8 cellular contexts compared by ENCODE assay signal in the genomic region with DNA sequence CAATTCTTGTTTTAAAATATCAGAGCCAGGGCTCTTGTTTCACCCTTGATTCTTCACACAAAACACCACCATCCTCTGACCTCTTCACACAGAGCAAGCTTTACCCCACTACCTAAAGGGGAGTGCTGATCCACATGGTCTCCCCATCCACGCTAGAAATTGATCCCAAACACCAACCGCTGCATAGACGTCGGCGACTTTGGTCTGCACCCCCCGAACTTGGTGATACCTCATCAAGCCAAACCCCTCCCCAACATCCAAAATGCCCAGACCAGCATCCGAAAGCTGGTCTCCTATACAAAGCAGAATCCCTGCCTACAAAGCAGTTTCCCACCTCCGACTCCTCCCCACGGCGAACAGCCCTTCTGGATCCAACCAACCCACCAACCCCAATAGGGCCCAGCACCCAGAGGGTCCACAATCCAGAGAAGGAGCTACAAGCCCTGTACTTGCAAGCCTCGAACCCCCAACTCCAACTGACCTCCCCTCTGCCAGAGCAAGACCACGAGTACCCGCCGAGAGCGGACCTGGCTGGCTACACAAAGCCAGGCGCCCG. TPM values are rescaled to one million over a fixed set of nuclear protein-coding genes. Genes with fewer than 3 reads are reported as not detected.
DNase-seq lines count a peak whose midpoint lies in the region; ATAC-seq and TF ChIP-seq lines count a peak whose summit lies in the region.

No MANE protein-coding gene starts in this region.

- no peaks in the 10 kb centered on the region for H3K27me3 ChIP-seq in stomach

- H3K9me3 ChIP-seq in stomach = peaks cover 28 to 44% (median 38%) of the 10 kb centered on the region in 4 donors

- 15 to 23% (median 16%) methylated on average over 15 to 17 of the region's 17 CpGs for WGBS in stomach, 5 donors

- peak overlapping the region; percentile 93 for H3K4me3 Mint-ChIP-seq in WTC11

- peaks cover 32% of the 10 kb centered on the region for H3K9me3 Mint-ChIP-seq in WTC11

- DNase-seq in DMS79 (lab: John Stamatoyannopoulos, UW) (peak; percentile 13), DMS79 treated with DMSO at 0.1 percent for 48 hours (lab: John Stamatoyannopoulos, UW) (no peak), WTC11 (ENCODE audit: low spot score) (no peak), stomach (no peak), HT-29 (ENCODE audit: low spot score) (no peak)

- CTCF ChIA-PET in WTC11 (lab: Charles Lee) = interaction anchor here (0.6 to 1.7 kb wide), 5 partner anchors 26 to 895 kb away, joined by 3 to 4 read pairs (median 3); a partner anchor contains a TSS

- peak overlapping the region; percentile 85 to 98 (median 96) for H3K27ac ChIP-seq in stomach

- intact Hi-C loops in stomach (cut with DNase I; ENCODE audit: low total_unique reads) = no loop called here

- peaks cover 6 to 34% (median 26%) of the 10 kb centered on the region in 4 donors for H3K36me3 ChIP-seq in stomach

- peaks cover 7 to 23% (median 15%) of the 10 kb centered on the region in 4 donors for H3K4me1 ChIP-seq in stomach

- TF ChIP-seq POLR2A in stomach (IDR thresholded peaks at IDR 0.05) = no peak

- ATAC-seq in WTC11 = peak; percentile 4
- no peak for ATAC-seq in HG02678 (IDR thresholded peaks at IDR 0.05; ENCODE audit: unreplicated experiment)
- ATAC-seq in GM21360 (IDR thresholded peaks at IDR 0.05; ENCODE audit: unreplicated experiment) = no peak

- TF ChIP-seq EP300 in stomach (IDR thresholded peaks at IDR 0.05) = no peak

- peaks cover 29% of the 10 kb centered on the region for H3K4me1 Mint-ChIP-seq in WTC11

- H3K4me3 ChIP-seq in iPS-11a (ENCODE audit: low read depth, low read length) (peak overlapping the region; percentile 86), stomach (peak overlapping the region; percentile 68 to 88 (median 77))

- TF ChIP-seq CTCF in WTC11 (IDR thresholded peaks at IDR 0.05) (no peak), stomach (IDR thresholded peaks at IDR 0.05) (no peak)

- H3K36me3 Mint-ChIP-seq in WTC11 = peaks cover 52% of the 10 kb centered on the region

- POLR2A ChIA-PET in WTC11 (lab: Charles Lee) = interaction anchor here (1.1 to 2.7 kb wide), 5 partner anchors 19 to 150 kb away, joined by 3 to 16 read pairs (median 4); a partner anchor contains a TSS

- H3K27ac Mint-ChIP-seq in WTC11 = peak overlapping the region; percentile 86

- H3K27me3 Mint-ChIP-seq in WTC11 (ENCODE audit: low read depth) = no peaks in the 10 kb centered on the region; the same call in 1 of the 2 replicates

TF ChIP-seq in WTC11, 78 proteins besides CTCF, POLR2A, EP300 and RAD21:
- 0 out of 2 replicates have a peak, but pooled peaks have one; percentile 5 for TF ChIP-seq ZNF219 (CRISPR knock-in tag; IDR thresholded peaks at IDR 0.05; ENCODE audit: borderline replicate concordance)
- TF ChIP-seq, protein P1, sequence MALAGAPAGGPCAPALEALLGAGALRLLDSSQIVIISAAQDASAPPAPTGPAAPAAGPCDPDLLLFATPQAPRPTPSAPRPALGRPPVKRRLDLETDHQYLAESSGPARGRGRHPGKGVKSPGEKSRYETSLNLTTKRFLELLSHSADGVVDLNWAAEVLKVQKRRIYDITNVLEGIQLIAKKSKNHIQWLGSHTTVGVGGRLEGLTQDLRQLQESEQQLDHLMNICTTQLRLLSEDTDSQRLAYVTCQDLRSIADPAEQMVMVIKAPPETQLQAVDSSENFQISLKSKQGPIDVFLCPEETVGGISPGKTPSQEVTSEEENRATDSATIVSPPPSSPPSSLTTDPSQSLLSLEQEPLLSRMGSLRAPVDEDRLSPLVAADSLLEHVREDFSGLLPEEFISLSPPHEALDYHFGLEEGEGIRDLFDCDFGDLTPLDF (CRISPR knock-in tag; IDR thresholded peaks at IDR 0.05) = no peak

RNA-seq across cellular contexts. Expression of a gene that starts 25.8 kb away (rescaled TPM):
- total RNA-seq in WTC11 (2021) (24.8 to 31.0 TPM (median 29.7 TPM) in 3 replicates), stomach (10 to 100 TPM in 2 of 5 donors, 1 to 10 TPM in 1, not detected in 2; 5.7 to 31.0 (median 17.9) TPM)
- polyA plus RNA-seq in stomach = 100 to 1,000 TPM in 1 of 3 donors, 10 to 100 TPM in 2; 65.1 to 101 (median 86.7) TPM
- total RNA-seq in HT-29 (2014; rRNA removed; shearing (Covaris generic)) = 34.1 and 37.1 TPM in 2 replicates

RNA-seq across cellular contexts. Expression of a gene that starts 48.4 kb away (rescaled TPM):
- total RNA-seq in WTC11 (2021) (0.25 to 0.32 TPM (median 0.28 TPM) in 3 replicates), stomach (10 to 100 TPM in 1 of 5 donors, 1 to 10 TPM in 1, under 1 TPM in 1, not detected in 2; 0.87 to 12.5 (median 2.8) TPM)
- polyA plus RNA-seq in stomach = 10 to 100 TPM in 1 of 3 donors, 1 to 10 TPM in 2; 3.8 to 29.4 (median 4.4) TPM
- 0.31 TPM in 1 of 2 replicates, not detected in the other for total RNA-seq in HT-29 (2014; rRNA removed; shearing (Covaris generic))
